Comparison of ENCODE assay signal across 1 cellular context in the genomic region with DNA sequence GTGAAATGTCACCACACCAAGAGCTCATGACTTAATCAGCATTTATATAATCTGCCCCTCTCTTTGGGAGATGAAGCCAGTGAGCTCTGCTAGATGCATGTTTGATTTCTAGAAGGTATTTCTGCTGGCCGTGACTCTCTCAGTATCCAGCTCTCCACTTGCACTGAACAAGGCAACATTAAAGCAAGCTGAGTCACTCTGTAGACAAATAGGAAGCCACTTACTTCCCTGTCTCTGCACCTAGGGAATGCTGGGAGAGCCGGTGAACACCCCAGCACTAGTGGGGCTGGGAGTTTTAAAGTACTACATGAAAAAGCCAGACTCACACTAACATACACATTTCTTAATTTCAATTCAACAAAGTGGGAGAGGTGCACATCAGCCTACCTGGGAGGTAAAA.
TF ChIP-seq lines count a peak whose summit lies in the region.

No MANE protein-coding gene starts in this region.

TF ChIP-seq in HCT116, 20 proteins besides CTCF, POLR2A, EP300 and RAD21 (continued from another document):
- TF ChIP-seq, protein P1, sequence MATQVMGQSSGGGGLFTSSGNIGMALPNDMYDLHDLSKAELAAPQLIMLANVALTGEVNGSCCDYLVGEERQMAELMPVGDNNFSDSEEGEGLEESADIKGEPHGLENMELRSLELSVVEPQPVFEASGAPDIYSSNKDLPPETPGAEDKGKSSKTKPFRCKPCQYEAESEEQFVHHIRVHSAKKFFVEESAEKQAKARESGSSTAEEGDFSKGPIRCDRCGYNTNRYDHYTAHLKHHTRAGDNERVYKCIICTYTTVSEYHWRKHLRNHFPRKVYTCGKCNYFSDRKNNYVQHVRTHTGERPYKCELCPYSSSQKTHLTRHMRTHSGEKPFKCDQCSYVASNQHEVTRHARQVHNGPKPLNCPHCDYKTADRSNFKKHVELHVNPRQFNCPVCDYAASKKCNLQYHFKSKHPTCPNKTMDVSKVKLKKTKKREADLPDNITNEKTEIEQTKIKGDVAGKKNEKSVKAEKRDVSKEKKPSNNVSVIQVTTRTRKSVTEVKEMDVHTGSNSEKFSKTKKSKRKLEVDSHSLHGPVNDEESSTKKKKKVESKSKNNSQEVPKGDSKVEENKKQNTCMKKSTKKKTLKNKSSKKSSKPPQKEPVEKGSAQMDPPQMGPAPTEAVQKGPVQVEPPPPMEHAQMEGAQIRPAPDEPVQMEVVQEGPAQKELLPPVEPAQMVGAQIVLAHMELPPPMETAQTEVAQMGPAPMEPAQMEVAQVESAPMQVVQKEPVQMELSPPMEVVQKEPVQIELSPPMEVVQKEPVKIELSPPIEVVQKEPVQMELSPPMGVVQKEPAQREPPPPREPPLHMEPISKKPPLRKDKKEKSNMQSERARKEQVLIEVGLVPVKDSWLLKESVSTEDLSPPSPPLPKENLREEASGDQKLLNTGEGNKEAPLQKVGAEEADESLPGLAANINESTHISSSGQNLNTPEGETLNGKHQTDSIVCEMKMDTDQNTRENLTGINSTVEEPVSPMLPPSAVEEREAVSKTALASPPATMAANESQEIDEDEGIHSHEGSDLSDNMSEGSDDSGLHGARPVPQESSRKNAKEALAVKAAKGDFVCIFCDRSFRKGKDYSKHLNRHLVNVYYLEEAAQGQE (IDR thresholded peaks at IDR 0.05; ENCODE audit: low read depth), result no peak
